24 cellular contexts compared by ENCODE assay signal in genomic region chr4:8676676-8677075, GRCh38.
"Had no signal": no experiment of that assay in that cellular context is flagged by ENCODE, and none has a peak within 500 bp of the region (broad histone marks: within the 10 kb centered on the region; RNA-seq: fewer than 3 reads in every experiment).

No MANE protein-coding gene starts in this region.

- H3K4me3 ChIP-seq: K562, SJCRH30 had no signal

- DNase-seq: Kasumi-1, MM.1S, NCI-H1105, NCI-H1417, NCI-H1436 treated with DMSO at 0.1 percent for 48 hours, NCI-H1694, NCI-H187 treated with DMSO at 0.1 percent for 48 hours, NCI-H2029 treated with DMSO at 0.1 percent for 48 hours, NCI-H2107, NCI-H2227 treated with DMSO at 0.1 percent for 48 hours, NCI-H510A, NCI-H524 treated with DMSO at 0.1 percent for 48 hours, NCI-H69, NCI-H774, PC-3, SHP77 treated with DMSO at 0.1 percent for 48 hours, SJCRH30 had no signal

- H3K36me3 ChIP-seq: SJCRH30 had no signal

- FAIRE-seq: HepG2, K562 had no signal

- H3K27ac ChIP-seq: KMS-11, RWPE1, SJCRH30 had no signal

- H3K9me3 ChIP-seq: SJCRH30 had no signal

- ATAC-seq: HepG2, K562, Panc1, PC-3, Right ventricle myocardium inferior, SK-N-SH treated with all-trans-retinoic acid at 6 μM for 48 hours had no signal

- H3K4me1 ChIP-seq: SJCRH30 had no signal
